2 cellular contexts compared by ENCODE assay signal in genomic region chr22:20221421-20222340, GRCh38.
TF ChIP-seq lines count a peak whose summit lies in the region.

No MANE protein-coding gene starts in this region.

TF ChIP-seq in H1, 55 proteins besides CTCF, POLR2A, EP300 and RAD21 (continued from another document):
- no peak for TF ChIP-seq CHD7 (IDR thresholded peaks at IDR 0.05; ENCODE audit: insufficient replicate concordance, low read length)
- no peak for TF ChIP-seq SP1 (IDR thresholded peaks at IDR 0.05; ENCODE audit: low read depth, low read length)
- no peak for TF ChIP-seq TAF1 (IDR thresholded peaks at IDR 0.05; ENCODE audit: low read depth, low read length)
- no peak for TF ChIP-seq SIN3A (conservative IDR thresholded peaks at IDR 0.05 in 1 of 2, IDR thresholded peaks at IDR 0.05 in 1 of 2; ENCODE audit: low read depth in 1 of 2, low read length in 2 of 2)
- no peak for TF ChIP-seq PHF8 (conservative IDR thresholded peaks at IDR 0.05; ENCODE audit: low read depth, low read length)
- no peak for TF ChIP-seq JUND (IDR thresholded peaks at IDR 0.05; ENCODE audit: low read length)
- TF ChIP-seq BACH1 (IDR thresholded peaks at IDR 0.05; ENCODE audit: low read length): no peak
- TF ChIP-seq BCL11A (IDR thresholded peaks at IDR 0.05; ENCODE audit: low read depth in 2 of 2, low read length in 2 of 2): no peak
- TF ChIP-seq GTF2F1 (IDR thresholded peaks at IDR 0.05; ENCODE audit: borderline replicate concordance, low read depth, low read length): no peak
- no peak for TF ChIP-seq TEAD4 (IDR thresholded peaks at IDR 0.05; ENCODE audit: low read depth, low read length)
- TF ChIP-seq CHD2 (IDR thresholded peaks at IDR 0.05; ENCODE audit: low read length): no peak
- TF ChIP-seq GABPA (IDR thresholded peaks at IDR 0.05; ENCODE audit: borderline replicate concordance, insufficient read depth, low read length): no peak
- TF ChIP-seq NRF1 (IDR thresholded peaks at IDR 0.05; ENCODE audit: low read depth, low read length): no peak
- TF ChIP-seq TBP (IDR thresholded peaks at IDR 0.05; ENCODE audit: low read depth, low read length): no peak
TF ChIP-seq in H1: peak in this region for 0.

TF ChIP-seq in liver, 16 proteins besides CTCF, POLR2A, EP300 and RAD21 (continued from another document):
- TF ChIP-seq FOXA2 (IDR thresholded peaks at IDR 0.05): no peak
- TF ChIP-seq EGR1 (IDR thresholded peaks at IDR 0.05; ENCODE audit: low read depth in 2 of 2): no peak
- no peak for TF ChIP-seq MAX (IDR thresholded peaks at IDR 0.05)
- peak; percentile 89 for TF ChIP-seq SP1 (IDR thresholded peaks at IDR 0.05)
- no peak for TF ChIP-seq HNF4G (IDR thresholded peaks at IDR 0.05)
- TF ChIP-seq YY1 (IDR thresholded peaks at IDR 0.05): peak; percentile 83
- peak; percentile 84 to 91 for TF ChIP-seq RXRA (IDR thresholded peaks at IDR 0.05)
- TF ChIP-seq NR2F2 (IDR thresholded peaks at IDR 0.05): peak; percentile 81
- peak; percentile 86 to 91 for TF ChIP-seq HNF4A (conservative IDR thresholded peaks at IDR 0.05)
- TF ChIP-seq ZBTB33 (IDR thresholded peaks at IDR 0.05): no peak
- TF ChIP-seq TAF1 (conservative IDR thresholded peaks at IDR 0.05): no peak
- no peak for TF ChIP-seq REST (IDR thresholded peaks at IDR 0.05)
- TF ChIP-seq GABPA (IDR thresholded peaks at IDR 0.05 in 1 of 2, conservative IDR thresholded peaks at IDR 0.05 in 1 of 2): no peak
- TF ChIP-seq FOXA1 (IDR thresholded peaks at IDR 0.05): peak; percentile 46
